Comparison of ENCODE assay signal across 13 cellular contexts in genomic region chr7:150515752-150516151, GRCh38. TPM values are rescaled to one million over a fixed set of nuclear protein-coding genes. Genes with fewer than 3 reads are reported as not detected.
DNase-seq lines count a peak whose midpoint lies in the region; ATAC-seq, FAIRE-seq and TF ChIP-seq lines count a peak whose summit lies in the region.
"Had no signal": no experiment of that assay in that cellular context is flagged by ENCODE, and none has a peak within 500 bp of the region (broad histone marks: within the 10 kb centered on the region; RNA-seq: fewer than 3 reads in every experiment).

No MANE protein-coding gene starts in this region.

- ATAC-seq in stimulated activated effector memory CD8-positive, alpha-beta T cell treated with anti-CD3 and anti-CD28 coated beads, Interleukin-12 subunit alpha, Interleukin-12 subunit beta, amount 100 ng/mL, for 72 hours, result peak; percentile 49
- no peak for ATAC-seq in HG03135 (IDR thresholded peaks at IDR 0.05; ENCODE audit: unreplicated experiment)

- no peak for TF ChIP-seq CTCF in left ventricle myocardium inferior (IDR thresholded peaks at IDR 0.05; ENCODE audit: borderline replicate concordance)

- peak overlapping the region; percentile 100 for H3K4me3 Mint-ChIP-seq in activated CD4-positive, alpha-beta memory T cell treated with anti-CD3 and anti-CD28 coated beads, Interleukin-2, amount 10 ng/mL, durations not matched to agents 7 days and 5 days
- peak overlapping the region; percentile 87 for H3K4me3 Mint-ChIP-seq in stimulated activated effector memory CD8-positive, alpha-beta T cell treated with anti-CD3 and anti-CD28 coated beads, Interleukin-12 subunit alpha, Interleukin-12 subunit beta, amount 100 ng/mL, for 72 hours
- H3K4me3 Mint-ChIP-seq: nephron had no signal

- peak overlapping the region; percentile 68 for H3K4me3 ChIP-seq in left ventricle myocardium inferior
- H3K4me3 ChIP-seq: GM23248 had no signal

- CTCF ChIA-PET in activated CD4-positive, alpha-beta memory T cell treated with anti-CD3 and anti-CD28 coated beads, Interleukin-2, amount 10 ng/mL, durations not matched to agents 7 days and 5 days (lab: Charles Lee), result interaction anchor here (0.9 to 12.3 kb wide), 11 partner anchors 8 to 241 kb away, joined by 3 to 158 read pairs (median 4); partner anchors contain the start of genes GIMAP4, GIMAP5 and GIMAP8

- H3K27me3 Mint-ChIP-seq in activated CD4-positive, alpha-beta memory T cell treated with anti-CD3 and anti-CD28 coated beads, Interleukin-2, amount 10 ng/mL, durations not matched to agents 7 days and 5 days, result no peaks in the 10 kb centered on the region

- H3K9me3 Mint-ChIP-seq in activated CD4-positive, alpha-beta memory T cell treated with anti-CD3 and anti-CD28 coated beads, Interleukin-2, amount 10 ng/mL, durations not matched to agents 7 days and 5 days, result peaks cover 8% of the 10 kb centered on the region
- H3K9me3 Mint-ChIP-seq in stimulated activated effector memory CD8-positive, alpha-beta T cell treated with anti-CD3 and anti-CD28 coated beads, Interleukin-12 subunit alpha, Interleukin-12 subunit beta, amount 100 ng/mL, for 72 hours, result peaks cover 3% of the 10 kb centered on the region

- peak overlapping the region; percentile 100 for H3K27ac Mint-ChIP-seq in activated CD4-positive, alpha-beta memory T cell treated with anti-CD3 and anti-CD28 coated beads, Interleukin-2, amount 10 ng/mL, durations not matched to agents 7 days and 5 days
- peak overlapping the region; percentile 97 for H3K27ac Mint-ChIP-seq in stimulated activated effector memory CD8-positive, alpha-beta T cell treated with anti-CD3 and anti-CD28 coated beads, Interleukin-12 subunit alpha, Interleukin-12 subunit beta, amount 100 ng/mL, for 72 hours
- H3K27ac Mint-ChIP-seq: nephron had no signal

- no peaks in the 10 kb centered on the region for H3K27me3 ChIP-seq in left ventricle myocardium inferior (ENCODE audit: low read depth)

- H3K36me3 ChIP-seq in left ventricle myocardium inferior, result peaks cover 7% of the 10 kb centered on the region

- H3K9me3 ChIP-seq in left ventricle myocardium inferior (replicated peaks), result peaks cover 5% of the 10 kb centered on the region

- peaks cover 67% of the 10 kb centered on the region for H3K36me3 Mint-ChIP-seq in activated CD4-positive, alpha-beta memory T cell treated with anti-CD3 and anti-CD28 coated beads, Interleukin-2, amount 10 ng/mL, durations not matched to agents 7 days and 5 days (ENCODE audit: low read depth)
- H3K36me3 Mint-ChIP-seq in stimulated activated effector memory CD8-positive, alpha-beta T cell treated with anti-CD3 and anti-CD28 coated beads, Interleukin-12 subunit alpha, Interleukin-12 subunit beta, amount 100 ng/mL, for 72 hours, result peaks cover 18% of the 10 kb centered on the region

- peaks cover 53% of the 10 kb centered on the region for H3K4me1 Mint-ChIP-seq in activated CD4-positive, alpha-beta memory T cell treated with anti-CD3 and anti-CD28 coated beads, Interleukin-2, amount 10 ng/mL, durations not matched to agents 7 days and 5 days
- H3K4me1 Mint-ChIP-seq in stimulated activated effector memory CD8-positive, alpha-beta T cell treated with anti-CD3 and anti-CD28 coated beads, Interleukin-12 subunit alpha, Interleukin-12 subunit beta, amount 100 ng/mL, for 72 hours, result peaks cover 60% of the 10 kb centered on the region
- H3K4me1 Mint-ChIP-seq: nephron had no signal

- no peak for DNase-seq in GM12891 (ENCODE audit: insufficient read length, low spot score)
- peak; percentile 27 for DNase-seq in activated CD4-positive, alpha-beta memory T cell treated with anti-CD3 and anti-CD28 coated beads, Interleukin-2, amount 10 ng/mL, durations not matched to agents 7 days and 5 days
- no peak for DNase-seq in left ventricle myocardium inferior
- peak in 1 of 2 donors; percentile 62 for DNase-seq in stimulated activated effector memory CD8-positive, alpha-beta T cell treated with anti-CD3 and anti-CD28 coated beads, Interleukin-12 subunit alpha, Interleukin-12 subunit beta, amount 100 ng/mL, for 72 hours (ENCODE audit: low spot score in 2 of 2)
- no peak for DNase-seq in NCI-H2227 (lab: John Stamatoyannopoulos, UW; ENCODE audit: unreplicated experiment)
- DNase-seq in DMS79 (lab: John Stamatoyannopoulos, UW), result no peak
- no peak for DNase-seq in posterior vena cava (ENCODE audit: low spot score)
- DNase-seq: GM23248, hippocampal formation, NCI-H69 had no signal

- peak; percentile 43 for FAIRE-seq in GM12891 (lab: Jason Lieb, UNC)

- intact Hi-C loops in left ventricle myocardium inferior (cut with micrococcal nuclease), result no loop called here
- intact Hi-C loops in posterior vena cava (cut with DNase I), result no loop called here

- peaks cover 4% of the 10 kb centered on the region for H3K4me1 ChIP-seq in left ventricle myocardium inferior

- no peak for TF ChIP-seq POLR2A in GM12891 (IDR thresholded peaks at IDR 0.05; ENCODE audit: low read depth, low read length)

- peak overlapping the region; percentile 86 for H3K27ac ChIP-seq in left ventricle myocardium inferior (replicated peaks)
- H3K27ac ChIP-seq: GM23248 had no signal

- POLR2A ChIA-PET in activated CD4-positive, alpha-beta memory T cell treated with anti-CD3 and anti-CD28 coated beads, Interleukin-2, amount 10 ng/mL, durations not matched to agents 7 days and 5 days (lab: Charles Lee), result interaction anchor here (0.6 to 12.3 kb wide), 33 partner anchors 9 to 240 kb away, joined by 3 to 396 read pairs (median 7); partner anchors contain the start of genes ACTR3C, GIMAP1, GIMAP2 and GIMAP4

TF ChIP-seq in GM12891, 5 proteins besides CTCF, POLR2A, EP300 and RAD21:
- TF ChIP-seq SPI1 (IDR thresholded peaks at IDR 0.05; ENCODE audit: low read depth, low read length), result no peak
- TF ChIP-seq POU2F2 (IDR thresholded peaks at IDR 0.05; ENCODE audit: low read depth, low read length), result no peak
TF ChIP-seq in GM12891: peak in this region for 0.

RNA-seq across cellular contexts. Expression of gene GIMAP7, which starts 1.1 kb away (rescaled TPM):
- 6.6 TPM for polyA plus RNA-seq in GM12891 (2012; ENCODE audit: low read depth, missing spikeins)
- total RNA-seq in activated CD4-positive, alpha-beta memory T cell treated with anti-CD3 and anti-CD28 coated beads, Interleukin-2, amount 10 ng/mL, durations not matched to agents 7 days and 5 days, result 100 to 1,000 TPM; 169 to 171 TPM
- 16.8 TPM for total RNA-seq in left ventricle myocardium inferior
- total RNA-seq in posterior vena cava, result 10 to 100 TPM; 23.5 to 23.8 TPM
- total RNA-seq: GM23248, LHCN-M2 had no signal
- polyA plus RNA-seq: GM23248 had no signal

RNA-seq across cellular contexts. Expression of gene GIMAP4, which starts 51.4 kb away (rescaled TPM):
- polyA plus RNA-seq in GM12891 (2012; ENCODE audit: low read depth, missing spikeins), result 4.4 TPM
- total RNA-seq in activated CD4-positive, alpha-beta memory T cell treated with anti-CD3 and anti-CD28 coated beads, Interleukin-2, amount 10 ng/mL, durations not matched to agents 7 days and 5 days, result 100 to 1,000 TPM; 277 to 282 TPM
- total RNA-seq in left ventricle myocardium inferior (31.2 TPM), posterior vena cava (10 to 100 TPM; 30.1 to 40.4 TPM)
- total RNA-seq: GM23248, LHCN-M2 had no signal
- polyA plus RNA-seq: GM23248 had no signal
